1 cellular context compared by ENCODE assay signal in the genomic region with DNA sequence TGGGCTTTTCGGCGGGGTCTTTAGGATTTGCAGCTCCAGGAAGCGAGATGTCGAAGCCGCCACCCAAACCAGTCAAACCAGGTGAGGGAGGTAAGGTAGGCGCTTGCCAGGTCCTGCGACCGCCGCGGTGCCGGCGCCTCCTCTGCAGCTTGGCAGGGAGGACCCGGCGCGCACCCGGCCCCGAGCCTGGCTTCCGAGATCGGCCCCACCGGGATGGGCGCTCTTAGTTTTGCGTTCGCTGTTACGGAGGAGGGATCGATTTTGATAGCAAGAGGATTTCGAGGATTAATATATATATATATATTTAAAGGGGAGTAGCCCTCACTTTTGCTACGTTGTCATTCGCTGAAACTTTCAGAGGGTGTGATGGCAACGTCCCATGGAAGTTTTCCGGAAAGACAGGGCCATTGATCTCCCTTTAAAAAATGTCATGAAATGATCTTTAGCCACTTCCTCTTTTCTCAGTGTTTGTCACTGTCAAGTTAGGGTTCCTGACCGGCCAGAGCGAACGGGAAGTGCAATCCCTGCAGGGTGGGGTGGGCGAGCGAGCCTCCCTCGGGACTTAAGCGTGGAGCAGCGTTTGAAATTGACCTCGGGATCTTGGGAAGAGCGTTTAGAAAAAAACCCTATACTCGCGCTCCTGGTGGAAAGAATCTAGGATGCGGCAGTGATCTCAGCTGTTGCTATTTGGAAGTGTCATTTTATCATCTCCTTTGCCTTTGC.
TF ChIP-seq lines count a peak whose summit lies in the region.

No MANE protein-coding gene starts in this region.

TF ChIP-seq in HepG2, 621 proteins besides CTCF, POLR2A, EP300 and RAD21 (continues in another document):
- TF ChIP-seq SRY (CRISPR knock-in tag; IDR thresholded peaks at IDR 0.05) (no peak), NONO (IDR thresholded peaks at IDR 0.05) (no peak), NONO (CRISPR knock-in tag; conservative IDR thresholded peaks at IDR 0.05) (no peak; the same call in 1 of the 2 replicates), SP1 (IDR thresholded peaks at IDR 0.05) (no peak), SP1 (CRISPR knock-in tag; IDR thresholded peaks at IDR 0.05) (0 out of 2 replicates have a peak, but pooled peaks have one; percentile 5), HDAC6 (IDR thresholded peaks at IDR 0.05; ENCODE audit: low read depth, low read length) (no peak), MED8 (CRISPR knock-in tag; IDR thresholded peaks at IDR 0.05; ENCODE audit: insufficient replicate concordance) (no peak), NFIC (IDR thresholded peaks at IDR 0.05; ENCODE audit: low read length) (no peak), SKI (IDR thresholded peaks at IDR 0.05; ENCODE audit: partially characterized antibody) (no peak), GATA4 (IDR thresholded peaks at IDR 0.05; ENCODE audit: borderline replicate concordance, low read depth) (no peak), SRSF1 (optimal IDR thresholded peaks at IDR 0.05; ENCODE audit: low read depth, low read length) (peak; percentile 17), ZNF552 (CRISPR knock-in tag; IDR thresholded peaks at IDR 0.05; ENCODE audit: borderline replicate concordance) (no peak), ZFP90 (CRISPR knock-in tag; IDR thresholded peaks at IDR 0.05; ENCODE audit: borderline replicate concordance) (no peak), ONECUT2 (CRISPR knock-in tag; IDR thresholded peaks at IDR 0.05) (no peak), KLF13 (CRISPR knock-in tag; IDR thresholded peaks at IDR 0.05) (no peak), ZNF12 (CRISPR knock-in tag; IDR thresholded peaks at IDR 0.05) (no peak), ZNF660 (CRISPR knock-in tag; IDR thresholded peaks at IDR 0.05; ENCODE audit: borderline replicate concordance, low read depth) (no peak), ARHGAP35 (CRISPR knock-in tag; IDR thresholded peaks at IDR 0.05; ENCODE audit: borderline replicate concordance) (no peak), ZNF354B (CRISPR knock-in tag; IDR thresholded peaks at IDR 0.05) (no peak), NR2F2 (IDR thresholded peaks at IDR 0.05; ENCODE audit: borderline replicate concordance, low read depth) (no peak), ZNF530 (CRISPR knock-in tag; IDR thresholded peaks at IDR 0.05; ENCODE audit: low read depth) (no peak), ZNF17 (CRISPR knock-in tag; IDR thresholded peaks at IDR 0.05) (no peak), ZNF335 (CRISPR knock-in tag; IDR thresholded peaks at IDR 0.05) (no peak; the same call in 1 of the 2 replicates), DR1 (CRISPR knock-in tag; IDR thresholded peaks at IDR 0.05) (no peak), ZNF343 (CRISPR knock-in tag; IDR thresholded peaks at IDR 0.05) (no peak), KLF16 (CRISPR knock-in tag; IDR thresholded peaks at IDR 0.05) (no peak), ZNF292 (CRISPR knock-in tag; IDR thresholded peaks at IDR 0.05; ENCODE audit: borderline replicate concordance, low read depth) (no peak; the same call in 1 of the 2 replicates), RXRA (CRISPR knock-in tag; IDR thresholded peaks at IDR 0.05) (no peak), SATB2 (CRISPR knock-in tag; IDR thresholded peaks at IDR 0.05) (no peak), ZNF644 (CRISPR knock-in tag; IDR thresholded peaks at IDR 0.05; ENCODE audit: low read depth) (no peak), SP2 (CRISPR knock-in tag; IDR thresholded peaks at IDR 0.05) (no peak), TCF7 (IDR thresholded peaks at IDR 0.05; ENCODE audit: low read depth) (no peak), ATF7-NPFF (CRISPR knock-in tag; IDR thresholded peaks at IDR 0.05; ENCODE audit: low read depth) (no peak), RELA (CRISPR knock-in tag; IDR thresholded peaks at IDR 0.05) (no peak), ZNF543 (CRISPR knock-in tag; IDR thresholded peaks at IDR 0.05) (no peak; the same call in 1 of the 2 replicates), NFATC3 (CRISPR knock-in tag; IDR thresholded peaks at IDR 0.05) (no peak), RAD51 (IDR thresholded peaks at IDR 0.05; ENCODE audit: borderline replicate concordance) (no peak), ZNF33A (CRISPR knock-in tag; IDR thresholded peaks at IDR 0.05; ENCODE audit: borderline replicate concordance) (no peak), KDM3A (CRISPR knock-in tag; IDR thresholded peaks at IDR 0.05; ENCODE audit: low read depth) (no peak), EED (CRISPR knock-in tag; IDR thresholded peaks at IDR 0.05) (no peak)
- TF ChIP-seq, protein P1, sequence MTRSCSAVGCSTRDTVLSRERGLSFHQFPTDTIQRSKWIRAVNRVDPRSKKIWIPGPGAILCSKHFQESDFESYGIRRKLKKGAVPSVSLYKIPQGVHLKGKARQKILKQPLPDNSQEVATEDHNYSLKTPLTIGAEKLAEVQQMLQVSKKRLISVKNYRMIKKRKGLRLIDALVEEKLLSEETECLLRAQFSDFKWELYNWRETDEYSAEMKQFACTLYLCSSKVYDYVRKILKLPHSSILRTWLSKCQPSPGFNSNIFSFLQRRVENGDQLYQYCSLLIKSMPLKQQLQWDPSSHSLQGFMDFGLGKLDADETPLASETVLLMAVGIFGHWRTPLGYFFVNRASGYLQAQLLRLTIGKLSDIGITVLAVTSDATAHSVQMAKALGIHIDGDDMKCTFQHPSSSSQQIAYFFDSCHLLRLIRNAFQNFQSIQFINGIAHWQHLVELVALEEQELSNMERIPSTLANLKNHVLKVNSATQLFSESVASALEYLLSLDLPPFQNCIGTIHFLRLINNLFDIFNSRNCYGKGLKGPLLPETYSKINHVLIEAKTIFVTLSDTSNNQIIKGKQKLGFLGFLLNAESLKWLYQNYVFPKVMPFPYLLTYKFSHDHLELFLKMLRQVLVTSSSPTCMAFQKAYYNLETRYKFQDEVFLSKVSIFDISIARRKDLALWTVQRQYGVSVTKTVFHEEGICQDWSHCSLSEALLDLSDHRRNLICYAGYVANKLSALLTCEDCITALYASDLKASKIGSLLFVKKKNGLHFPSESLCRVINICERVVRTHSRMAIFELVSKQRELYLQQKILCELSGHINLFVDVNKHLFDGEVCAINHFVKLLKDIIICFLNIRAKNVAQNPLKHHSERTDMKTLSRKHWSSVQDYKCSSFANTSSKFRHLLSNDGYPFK (CRISPR knock-in tag; IDR thresholded peaks at IDR 0.05; ENCODE audit: borderline replicate concordance): no peak
- TF ChIP-seq, protein P2, sequence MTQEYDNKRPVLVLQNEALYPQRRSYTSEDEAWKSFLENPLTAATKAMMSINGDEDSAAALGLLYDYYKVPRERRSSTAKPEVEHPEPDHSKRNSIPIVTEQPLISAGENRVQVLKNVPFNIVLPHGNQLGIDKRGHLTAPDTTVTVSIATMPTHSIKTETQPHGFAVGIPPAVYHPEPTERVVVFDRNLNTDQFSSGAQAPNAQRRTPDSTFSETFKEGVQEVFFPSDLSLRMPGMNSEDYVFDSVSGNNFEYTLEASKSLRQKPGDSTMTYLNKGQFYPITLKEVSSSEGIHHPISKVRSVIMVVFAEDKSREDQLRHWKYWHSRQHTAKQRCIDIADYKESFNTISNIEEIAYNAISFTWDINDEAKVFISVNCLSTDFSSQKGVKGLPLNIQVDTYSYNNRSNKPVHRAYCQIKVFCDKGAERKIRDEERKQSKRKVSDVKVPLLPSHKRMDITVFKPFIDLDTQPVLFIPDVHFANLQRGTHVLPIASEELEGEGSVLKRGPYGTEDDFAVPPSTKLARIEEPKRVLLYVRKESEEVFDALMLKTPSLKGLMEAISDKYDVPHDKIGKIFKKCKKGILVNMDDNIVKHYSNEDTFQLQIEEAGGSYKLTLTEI (CRISPR knock-in tag; conservative IDR thresholded peaks at IDR 0.05): no peak
- TF ChIP-seq, protein P3, sequence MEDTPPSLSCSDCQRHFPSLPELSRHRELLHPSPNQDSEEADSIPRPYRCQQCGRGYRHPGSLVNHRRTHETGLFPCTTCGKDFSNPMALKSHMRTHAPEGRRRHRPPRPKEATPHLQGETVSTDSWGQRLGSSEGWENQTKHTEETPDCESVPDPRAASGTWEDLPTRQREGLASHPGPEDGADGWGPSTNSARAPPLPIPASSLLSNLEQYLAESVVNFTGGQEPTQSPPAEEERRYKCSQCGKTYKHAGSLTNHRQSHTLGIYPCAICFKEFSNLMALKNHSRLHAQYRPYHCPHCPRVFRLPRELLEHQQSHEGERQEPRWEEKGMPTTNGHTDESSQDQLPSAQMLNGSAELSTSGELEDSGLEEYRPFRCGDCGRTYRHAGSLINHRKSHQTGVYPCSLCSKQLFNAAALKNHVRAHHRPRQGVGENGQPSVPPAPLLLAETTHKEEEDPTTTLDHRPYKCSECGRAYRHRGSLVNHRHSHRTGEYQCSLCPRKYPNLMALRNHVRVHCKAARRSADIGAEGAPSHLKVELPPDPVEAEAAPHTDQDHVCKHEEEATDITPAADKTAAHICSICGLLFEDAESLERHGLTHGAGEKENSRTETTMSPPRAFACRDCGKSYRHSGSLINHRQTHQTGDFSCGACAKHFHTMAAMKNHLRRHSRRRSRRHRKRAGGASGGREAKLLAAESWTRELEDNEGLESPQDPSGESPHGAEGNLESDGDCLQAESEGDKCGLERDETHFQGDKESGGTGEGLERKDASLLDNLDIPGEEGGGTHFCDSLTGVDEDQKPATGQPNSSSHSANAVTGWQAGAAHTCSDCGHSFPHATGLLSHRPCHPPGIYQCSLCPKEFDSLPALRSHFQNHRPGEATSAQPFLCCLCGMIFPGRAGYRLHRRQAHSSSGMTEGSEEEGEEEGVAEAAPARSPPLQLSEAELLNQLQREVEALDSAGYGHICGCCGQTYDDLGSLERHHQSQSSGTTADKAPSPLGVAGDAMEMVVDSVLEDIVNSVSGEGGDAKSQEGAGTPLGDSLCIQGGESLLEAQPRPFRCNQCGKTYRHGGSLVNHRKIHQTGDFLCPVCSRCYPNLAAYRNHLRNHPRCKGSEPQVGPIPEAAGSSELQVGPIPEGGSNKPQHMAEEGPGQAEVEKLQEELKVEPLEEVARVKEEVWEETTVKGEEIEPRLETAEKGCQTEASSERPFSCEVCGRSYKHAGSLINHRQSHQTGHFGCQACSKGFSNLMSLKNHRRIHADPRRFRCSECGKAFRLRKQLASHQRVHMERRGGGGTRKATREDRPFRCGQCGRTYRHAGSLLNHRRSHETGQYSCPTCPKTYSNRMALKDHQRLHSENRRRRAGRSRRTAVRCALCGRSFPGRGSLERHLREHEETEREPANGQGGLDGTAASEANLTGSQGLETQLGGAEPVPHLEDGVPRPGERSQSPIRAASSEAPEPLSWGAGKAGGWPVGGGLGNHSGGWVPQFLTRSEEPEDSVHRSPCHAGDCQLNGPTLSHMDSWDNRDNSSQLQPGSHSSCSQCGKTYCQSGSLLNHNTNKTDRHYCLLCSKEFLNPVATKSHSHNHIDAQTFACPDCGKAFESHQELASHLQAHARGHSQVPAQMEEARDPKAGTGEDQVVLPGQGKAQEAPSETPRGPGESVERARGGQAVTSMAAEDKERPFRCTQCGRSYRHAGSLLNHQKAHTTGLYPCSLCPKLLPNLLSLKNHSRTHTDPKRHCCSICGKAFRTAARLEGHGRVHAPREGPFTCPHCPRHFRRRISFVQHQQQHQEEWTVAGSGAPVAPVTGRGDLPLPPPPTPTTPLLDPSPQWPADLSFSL (CRISPR knock-in tag; IDR thresholded peaks at IDR 0.05): no peak
- TF ChIP-seq, protein P4, sequence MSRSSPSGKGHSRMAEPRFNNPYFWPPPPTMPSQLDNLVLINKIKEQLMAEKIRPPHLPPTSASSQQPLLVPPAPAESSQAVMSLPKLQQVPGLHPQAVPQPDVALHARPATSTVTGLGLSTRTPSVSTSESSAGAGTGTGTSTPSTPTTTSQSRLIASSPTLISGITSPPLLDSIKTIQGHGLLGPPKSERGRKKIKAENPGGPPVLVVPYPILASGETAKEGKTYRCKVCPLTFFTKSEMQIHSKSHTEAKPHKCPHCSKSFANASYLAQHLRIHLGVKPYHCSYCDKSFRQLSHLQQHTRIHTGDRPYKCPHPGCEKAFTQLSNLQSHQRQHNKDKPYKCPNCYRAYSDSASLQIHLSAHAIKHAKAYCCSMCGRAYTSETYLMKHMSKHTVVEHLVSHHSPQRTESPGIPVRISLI (CRISPR knock-in tag; IDR thresholded peaks at IDR 0.05; ENCODE audit: borderline replicate concordance): peak; percentile 56; the same call in 1 of the 2 replicates
- TF ChIP-seq, protein P5, sequence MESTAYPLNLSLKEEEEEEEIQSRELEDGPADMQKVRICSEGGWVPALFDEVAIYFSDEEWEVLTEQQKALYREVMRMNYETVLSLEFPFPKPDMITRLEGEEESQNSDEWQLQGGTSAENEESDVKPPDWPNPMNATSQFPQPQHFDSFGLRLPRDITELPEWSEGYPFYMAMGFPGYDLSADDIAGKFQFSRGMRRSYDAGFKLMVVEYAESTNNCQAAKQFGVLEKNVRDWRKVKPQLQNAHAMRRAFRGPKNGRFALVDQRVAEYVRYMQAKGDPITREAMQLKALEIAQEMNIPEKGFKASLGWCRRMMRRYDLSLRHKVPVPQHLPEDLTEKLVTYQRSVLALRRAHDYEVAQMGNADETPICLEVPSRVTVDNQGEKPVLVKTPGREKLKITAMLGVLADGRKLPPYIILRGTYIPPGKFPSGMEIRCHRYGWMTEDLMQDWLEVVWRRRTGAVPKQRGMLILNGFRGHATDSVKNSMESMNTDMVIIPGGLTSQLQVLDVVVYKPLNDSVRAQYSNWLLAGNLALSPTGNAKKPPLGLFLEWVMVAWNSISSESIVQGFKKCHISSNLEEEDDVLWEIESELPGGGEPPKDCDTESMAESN (CRISPR knock-in tag; conservative IDR thresholded peaks at IDR 0.05): no peak
- TF ChIP-seq, protein P6, sequence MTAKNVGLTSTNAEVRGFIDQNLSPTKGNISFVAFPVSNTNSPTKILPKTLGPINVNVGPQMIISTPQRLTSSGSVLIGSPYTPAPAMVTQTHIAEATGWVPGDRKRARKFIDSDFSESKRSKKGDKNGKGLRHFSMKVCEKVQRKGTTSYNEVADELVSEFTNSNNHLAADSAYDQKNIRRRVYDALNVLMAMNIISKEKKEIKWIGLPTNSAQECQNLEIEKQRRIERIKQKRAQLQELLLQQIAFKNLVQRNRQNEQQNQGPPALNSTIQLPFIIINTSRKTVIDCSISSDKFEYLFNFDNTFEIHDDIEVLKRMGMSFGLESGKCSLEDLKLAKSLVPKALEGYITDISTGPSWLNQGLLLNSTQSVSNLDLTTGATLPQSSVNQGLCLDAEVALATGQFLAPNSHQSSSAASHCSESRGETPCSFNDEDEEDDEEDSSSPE (CRISPR knock-in tag; IDR thresholded peaks at IDR 0.05): no peak
- TF ChIP-seq, protein P7, sequence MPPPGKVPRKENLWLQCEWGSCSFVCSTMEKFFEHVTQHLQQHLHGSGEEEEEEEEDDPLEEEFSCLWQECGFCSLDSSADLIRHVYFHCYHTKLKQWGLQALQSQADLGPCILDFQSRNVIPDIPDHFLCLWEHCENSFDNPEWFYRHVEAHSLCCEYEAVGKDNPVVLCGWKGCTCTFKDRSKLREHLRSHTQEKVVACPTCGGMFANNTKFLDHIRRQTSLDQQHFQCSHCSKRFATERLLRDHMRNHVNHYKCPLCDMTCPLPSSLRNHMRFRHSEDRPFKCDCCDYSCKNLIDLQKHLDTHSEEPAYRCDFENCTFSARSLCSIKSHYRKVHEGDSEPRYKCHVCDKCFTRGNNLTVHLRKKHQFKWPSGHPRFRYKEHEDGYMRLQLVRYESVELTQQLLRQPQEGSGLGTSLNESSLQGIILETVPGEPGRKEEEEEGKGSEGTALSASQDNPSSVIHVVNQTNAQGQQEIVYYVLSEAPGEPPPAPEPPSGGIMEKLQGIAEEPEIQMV (CRISPR knock-in tag; IDR thresholded peaks at IDR 0.05; ENCODE audit: low read depth): no peak
- TF ChIP-seq, protein P8, sequence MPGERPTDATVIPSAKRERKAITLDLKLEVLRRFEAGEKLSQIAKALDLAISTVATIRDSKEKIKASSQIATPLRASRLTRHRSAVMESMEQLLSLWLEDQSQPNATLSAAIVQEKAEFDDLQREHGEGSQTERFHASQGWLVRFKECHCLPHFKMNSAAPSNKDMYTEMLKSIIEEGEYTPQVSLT (CRISPR knock-in tag; IDR thresholded peaks at IDR 0.05; ENCODE audit: borderline replicate concordance, low read depth): no peak
